Comparison of ENCODE assay signal across 8 cellular contexts in genomic region chr11:65117206-65118096, GRCh38. TPM values are rescaled to one million over a fixed set of nuclear protein-coding genes. Genes with fewer than 3 reads are reported as not detected.
DNase-seq lines count a peak whose midpoint lies in the region; ATAC-seq and TF ChIP-seq lines count a peak whose summit lies in the region.

TSS of gene ZNHIT2 (minus strand) at chr11:65117701. CDS start at chr11:65117653, 48 bp downstream.

- H3K27ac Mint-ChIP-seq in activated naive CD8-positive, alpha-beta T cell treated with anti-CD3 and anti-CD28 coated beads, Interleukin-2, amount 50 U/mL, for 24 hours = peak within 1 kb of the TSS; percentile 95

- intact Hi-C loops in Right ventricle myocardium inferior (cut with DNase I) = loop anchor here (1.0 kb wide), 1 partner anchor 33 kb away; the partner anchor contains the start of genes CDCA5 and ZFPL1
- intact Hi-C loops in transverse colon (cut with DNase I; ENCODE audit: low total_unique reads) = loop anchor here (5.0 kb wide), 1 partner anchor 90 kb away; the partner anchor contains the start of gene SNX15

- no peaks in the 10 kb centered on the region for H3K9me3 ChIP-seq in parathyroid adenoma (ENCODE audit: control insufficient read depth, low read length)
- no peaks in the 10 kb centered on the region for H3K9me3 ChIP-seq in transverse colon

- H3K36me3 Mint-ChIP-seq in activated naive CD8-positive, alpha-beta T cell treated with anti-CD3 and anti-CD28 coated beads, Interleukin-2, amount 50 U/mL, for 24 hours (ENCODE audit: low read depth) = peaks cover 56% of the 10 kb centered on the region

- 0 to 1% methylated on average over 2 to 38 of the region's 89 CpGs for WGBS in transverse colon (ENCODE audit: low coverage in 1 of 2), 2 donors

- H3K4me1 ChIP-seq in parathyroid adenoma (peaks cover 8% of the 10 kb centered on the region), transverse colon (peaks cover 26 to 48% (median 34%) of the 10 kb centered on the region in 4 donors)

- peak within 1 kb of the TSS; percentile 62 for H2AFZ ChIP-seq in parathyroid adenoma

- H3K79me2 ChIP-seq in parathyroid adenoma = peaks cover 11% of the 10 kb centered on the region

- peaks cover 76% of the 10 kb centered on the region for H3K4me1 Mint-ChIP-seq in activated naive CD8-positive, alpha-beta T cell treated with anti-CD3 and anti-CD28 coated beads, Interleukin-2, amount 50 U/mL, for 24 hours

- H3K4me2 ChIP-seq in parathyroid adenoma (ENCODE audit: low read length) = peak within 1 kb of the TSS; percentile 79

- TF ChIP-seq CTCF in GM12873 (IDR thresholded peaks at IDR 0.05; ENCODE audit: insufficient read depth, low read depth, low read length, missing control alignments) = peak; percentile 91
- TF ChIP-seq CTCF in parathyroid adenoma (IDR thresholded peaks at IDR 0.05) = peak; percentile 89
- TF ChIP-seq CTCF in transverse colon (IDR thresholded peaks at IDR 0.05) = peak; percentile 86 to 99 (median 94)

- H3K27ac ChIP-seq in parathyroid adenoma = peak within 1 kb of the TSS; percentile 90
- H3K27ac ChIP-seq in transverse colon = peak within 1 kb of the TSS; percentile 86 to 94 (median 92)

- DNase-seq in NCI-H1417 (lab: John Stamatoyannopoulos, UW) (peak; percentile 99 to 100 (median 100)), SW 1271 (lab: John Stamatoyannopoulos, UW) (peak; percentile 95 to 97), Right ventricle myocardium inferior (ENCODE audit: missing footprints) (peak; percentile 100), transverse colon (peak; percentile 100)
- peak; percentile 100 for DNase-seq in activated naive CD8-positive, alpha-beta T cell treated with anti-CD3 and anti-CD28 coated beads, Interleukin-2, amount 50 U/mL, for 24 hours

- H3K27me3 ChIP-seq in parathyroid adenoma (ENCODE audit: control insufficient read depth, insufficient read depth, low read length) (no peaks in the 10 kb centered on the region), transverse colon (no peaks in the 10 kb centered on the region)

- ATAC-seq in HG02759 (IDR thresholded peaks at IDR 0.05; ENCODE audit: unreplicated experiment) = peak; percentile 71
- peak; percentile 51 for ATAC-seq in activated naive CD8-positive, alpha-beta T cell treated with anti-CD3 and anti-CD28 coated beads, Interleukin-2, amount 50 U/mL, for 24 hours
- ATAC-seq in Right ventricle myocardium inferior = peak; percentile 88

- H3K9me3 Mint-ChIP-seq in activated naive CD8-positive, alpha-beta T cell treated with anti-CD3 and anti-CD28 coated beads, Interleukin-2, amount 50 U/mL, for 24 hours = no peaks in the 10 kb centered on the region

- no peaks in the 10 kb centered on the region for H3K27me3 Mint-ChIP-seq in activated naive CD8-positive, alpha-beta T cell treated with anti-CD3 and anti-CD28 coated beads, Interleukin-2, amount 50 U/mL, for 24 hours

- H3K36me3 ChIP-seq in parathyroid adenoma (ENCODE audit: control insufficient read depth, insufficient read depth, low read length) (no peaks in the 10 kb centered on the region), transverse colon (peaks cover 0 to 21% (median 5%) of the 10 kb centered on the region in 4 donors)

- in situ Hi-C loops in transverse colon (cut with MboI; ENCODE audit: low pct_ligation_motif_present in 1 of 4, low pct_unique_long_range_greater_than_20kb in 1 of 4, low sequenced_read_pairs in 3 of 4) = no loop called here

- TF ChIP-seq POLR2A in transverse colon (IDR thresholded peaks at IDR 0.05) = peak; percentile 73

- H3K4me3 ChIP-seq in parathyroid adenoma (ENCODE audit: low read depth, low read length) (peak within 1 kb of the TSS; percentile 75), transverse colon (peak within 1 kb of the TSS; percentile 61 to 86 (median 81))

- H3K9ac ChIP-seq in parathyroid adenoma = peak within 1 kb of the TSS; percentile 67

- H3K4me3 Mint-ChIP-seq in activated naive CD8-positive, alpha-beta T cell treated with anti-CD3 and anti-CD28 coated beads, Interleukin-2, amount 50 U/mL, for 24 hours = peak within 1 kb of the TSS; percentile 86

- no peak for TF ChIP-seq EP300 in transverse colon (IDR thresholded peaks at IDR 0.05; ENCODE audit: low read depth)

RNA-seq across cellular contexts. Expression of gene ZNHIT2, which starts in this region (rescaled TPM):
- total RNA-seq in Right ventricle myocardium inferior (5.8 TPM), transverse colon (10 to 100 TPM in 3 of 4 donors, 1 to 10 TPM in 1; 9.6 to 40.8 (median 12.2) TPM)

Comparison
In these comparisons a context has a peak if more than half of its experiments do, and no peak if none do; other contexts are left out.
1. Peak in every context shown above with its lines: DNase-seq, ATAC-seq, H3K4me3 ChIP-seq and H3K27ac ChIP-seq.